ENCODE assay signal across 27 cellular contexts in genomic region chr6:105108631-105109262, GRCh38.
"Had no signal": no experiment of that assay in that cellular context is flagged by ENCODE, and none has a peak within 500 bp of the region (broad histone marks: within the 10 kb centered on the region; RNA-seq: fewer than 3 reads in every experiment).

No MANE protein-coding gene starts in this region.

- H3K9me3 Mint-ChIP-seq: memory B cell; naive thymus-derived CD8-positive, alpha-beta T cell; nephron progenitor cell; neural progenitor cell; stimulated activated naive B cell treated with anti-CD40 and anti-IgM and Interleukin-4, amounts not matched to agents 10 μg/mL and 1 μg/mL and 100 μg/mL, for 72 hours had no signal

- ATAC-seq: left cardiac atrium; left lung; naive thymus-derived CD8-positive, alpha-beta T cell; right lobe of liver; stimulated activated naive B cell treated with anti-CD40 and anti-IgM and Interleukin-4, amounts not matched to agents 10 μg/mL and 1 μg/mL and 100 μg/mL, for 72 hours; stimulated activated naive CD8-positive, alpha-beta T cell treated with anti-CD3 and anti-CD28 coated beads, Interleukin-15, Interleukin-2, amounts not matched to agents 100 U/mL and 50 U/mL, for 24 hours; upper lobe of right lung had no signal

- H3K27me3 ChIP-seq: left lung, neural progenitor cell, right atrium auricular region, right lobe of liver, stomach, tibial artery, upper lobe of right lung, uterus had no signal

- H3K4me1 ChIP-seq: left lung, neural progenitor cell, parathyroid adenoma, right atrium auricular region, right lobe of liver, tibial artery, upper lobe of right lung, uterus had no signal

- H3K4me3 Mint-ChIP-seq: memory B cell; naive thymus-derived CD8-positive, alpha-beta T cell; nephron progenitor cell; neural progenitor cell; stimulated activated naive B cell treated with anti-CD40 and anti-IgM and Interleukin-4, amounts not matched to agents 10 μg/mL and 1 μg/mL and 100 μg/mL, for 72 hours had no signal

- H3K4me3 ChIP-seq: left lung, neural progenitor cell, right atrium auricular region, right lobe of liver, smooth muscle cell, stomach, thoracic aorta, tibial artery, upper lobe of right lung, uterus had no signal

- H3K36me3 ChIP-seq: left lung, neural progenitor cell, neutrophil, right lobe of liver, thoracic aorta, upper lobe of right lung, uterus had no signal

- H3K9me3 ChIP-seq: left lung, neutrophil, right atrium auricular region, right lobe of liver, stomach, thoracic aorta, tibial artery, upper lobe of right lung, uterus had no signal

- DNase-seq: hippocampal formation; kidney glomerular epithelial cell; left cardiac atrium; left lung; midbrain; naive thymus-derived CD8-positive, alpha-beta T cell; nephron progenitor cell; occipital lobe; right lobe of liver; stimulated activated CD4-positive, alpha-beta T cell treated with anti-CD3 and anti-CD28 coated beads, Interleukin-15, amount 100 ng/mL, for 24 hours; stimulated activated CD4-positive, alpha-beta T cell treated with anti-CD3 and anti-CD28 coated beads, Interleukin-2, amount 100 ng/mL, for 24 hours; stimulated activated CD4-positive, alpha-beta T cell treated with anti-CD3 and anti-CD28 coated beads, Interleukin-4, amount 100 ng/mL, for 1 hour; stimulated activated naive B cell treated with anti-CD40 and anti-IgM and Interleukin-4, amounts not matched to agents 10 μg/mL and 1 μg/mL and 100 μg/mL, for 72 hours; stimulated activated naive CD8-positive, alpha-beta T cell treated with anti-CD3 and anti-CD28 coated beads, Interleukin-15, Interleukin-2, amounts not matched to agents 100 U/mL and 50 U/mL, for 24 hours; stomach; tibial artery; trophoblast cell; upper lobe of right lung; uterus had no signal

- H3K27ac Mint-ChIP-seq: memory B cell; nephron progenitor cell; neural progenitor cell; stimulated activated naive B cell treated with anti-CD40 and anti-IgM and Interleukin-4, amounts not matched to agents 10 μg/mL and 1 μg/mL and 100 μg/mL, for 72 hours had no signal

- H3K36me3 Mint-ChIP-seq: memory B cell; naive thymus-derived CD8-positive, alpha-beta T cell; stimulated activated naive B cell treated with anti-CD40 and anti-IgM and Interleukin-4, amounts not matched to agents 10 μg/mL and 1 μg/mL and 100 μg/mL, for 72 hours had no signal

- H3K27ac ChIP-seq: left lung, neural progenitor cell, neutrophil, parathyroid adenoma, right atrium auricular region, right lobe of liver, stomach, thoracic aorta, tibial artery, upper lobe of right lung, uterus had no signal

- H3K4me1 Mint-ChIP-seq: memory B cell; naive thymus-derived CD8-positive, alpha-beta T cell; neural progenitor cell; stimulated activated naive B cell treated with anti-CD40 and anti-IgM and Interleukin-4, amounts not matched to agents 10 μg/mL and 1 μg/mL and 100 μg/mL, for 72 hours had no signal

- FAIRE-seq: keratinocyte had no signal
